Comparison of ENCODE assay signal across 8 cellular contexts in the genomic region with DNA sequence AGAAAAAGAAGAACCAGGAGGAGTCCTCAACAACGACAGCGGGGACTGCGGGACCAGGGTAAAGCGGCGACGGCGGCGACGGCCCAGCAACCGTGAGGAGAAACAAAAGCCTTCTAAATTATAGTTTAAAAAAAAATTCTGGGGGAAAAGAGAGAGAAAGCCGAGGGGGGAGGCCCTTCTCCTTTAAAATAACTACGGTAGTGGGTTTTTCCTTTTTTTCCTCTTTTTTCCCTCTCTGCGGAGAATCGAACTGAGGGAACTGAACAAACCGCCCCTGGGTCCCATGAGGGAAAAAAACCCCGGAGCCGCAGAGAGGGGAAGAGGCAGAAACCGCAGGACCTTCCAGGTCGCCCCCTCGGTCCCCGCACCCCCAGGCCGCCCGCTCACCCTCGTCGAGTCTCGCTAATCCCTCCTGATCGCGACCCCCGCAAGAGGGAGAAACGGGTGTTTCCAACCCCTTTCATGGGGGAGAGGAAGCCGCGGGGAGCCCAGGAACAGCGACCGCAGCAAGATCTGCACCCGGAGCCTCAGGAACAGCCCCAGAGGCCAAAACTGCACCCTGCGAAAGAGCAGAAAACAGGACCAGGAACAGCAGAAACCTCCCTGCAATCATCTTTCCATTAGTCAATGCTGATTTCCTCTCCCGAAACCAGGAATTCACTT. TPM values are rescaled to one million over a fixed set of nuclear protein-coding genes. Genes with fewer than 3 reads are reported as not detected.
A peak's percentile ranks its signal among the peaks of the same experiment; 100 is the strongest.
DNase-seq lines count a peak whose midpoint lies in the region; ATAC-seq, FAIRE-seq and TF ChIP-seq lines count a peak whose summit lies in the region.

No MANE protein-coding gene starts in this region.

- H3K14ac ChIP-seq in H1 (ENCODE audit: insufficient read length), result no peak overlapping the region

- no peak for TF ChIP-seq POLR2A in H1 (IDR thresholded peaks at IDR 0.05; ENCODE audit: control extremely low read depth in 1 of 2, low read depth in 2 of 2, low read length in 2 of 2)

- peaks cover 0 to 22% of the 10 kb centered on the region in 2 experiments; a peak in 2 of 4 replicates for H3K79me2 ChIP-seq in H1 (ENCODE audit: control insufficient read depth in 1 of 2, insufficient read depth in 2 of 2, low read length in 2 of 2)

- no peaks in the 10 kb centered on the region for H3K27me3 Mint-ChIP-seq in naive B cell

- H3K9me3 ChIP-seq in H1 (ENCODE audit: insufficient read depth in 2 of 2, low read depth in 1 of 2, low read length in 1 of 2), result no peaks in the 10 kb centered on the region

- no peak for TF ChIP-seq EP300 in H1 (IDR thresholded peaks at IDR 0.05; ENCODE audit: borderline replicate concordance in 1 of 2, low read depth in 2 of 2, low read length in 2 of 2)

- no peak overlapping the region for H2AFZ ChIP-seq in H1 (ENCODE audit: low read length)

- H2AK5ac ChIP-seq in H1 (ENCODE audit: low read depth, low read length), result no peak overlapping the region

- peaks cover 63 to 83% (median 78%) of the 10 kb centered on the region in 3 donors for H3K4me1 Mint-ChIP-seq in naive B cell

- H3K27ac Mint-ChIP-seq in naive B cell, result peak overlapping the region; percentile 88 to 100 (median 98)

- no peak overlapping the region for H3K18ac ChIP-seq in H1 (ENCODE audit: extremely low read depth, low read length)

- H2BK120ac ChIP-seq in H1 (replicated peaks; ENCODE audit: low read depth, low read length), result no peak overlapping the region

- DNase-seq in NCI-H345 (lab: John Stamatoyannopoulos, UW), result peak; percentile 41
- DNase-seq in NCI-H345 treated with DMSO at 0.1 percent for 48 hours (lab: John Stamatoyannopoulos, UW; ENCODE audit: unreplicated experiment), result no peak
- DNase-seq in H1 (ENCODE audit: low read depth in 1 of 2, low spot score in 2 of 2), result no peak
- DNase-seq in naive B cell, result peak; percentile 3
- DNase-seq in GM19240 (ENCODE audit: insufficient read length, low spot score), result no peak
- no peak for DNase-seq in NCI-H2227 treated with DMSO at 0.1 percent for 48 hours (lab: John Stamatoyannopoulos, UW)

- H3K36me3 Mint-ChIP-seq in naive B cell, result no peaks in the 10 kb centered on the region

- H3K4me3 Mint-ChIP-seq in naive B cell, result peak overlapping the region; percentile 96 to 100 (median 99)

- no peak overlapping the region for H3K27ac ChIP-seq in H1 (ENCODE audit: low read depth, low read length)

- H3K4me2 ChIP-seq in H1 (ENCODE audit: insufficient read depth in 1 of 2, low read depth in 2 of 2, low read length in 2 of 2), result peak overlapping the region; percentile 75 to 85

- H4K91ac ChIP-seq in H1 (replicated peaks; ENCODE audit: insufficient read length, low read length), result no peak overlapping the region

- H3K56ac ChIP-seq in H1 (replicated peaks; ENCODE audit: insufficient read length, low read depth, low read length), result no peak overlapping the region

- TF ChIP-seq RAD21 in H1 (IDR thresholded peaks at IDR 0.05 in 1 of 2, conservative IDR thresholded peaks at IDR 0.05 in 1 of 2; ENCODE audit: low read depth in 2 of 2, low read length in 2 of 2), result peak in 1 of 2 experiments; percentile 7; a peak in 1 of 4 replicates

- H4K8ac ChIP-seq in H1 (ENCODE audit: extremely low read depth, insufficient read depth, low read length), result no peak overlapping the region; the same call in 1 of the 2 replicates

- H3K23me2 ChIP-seq in H1 (ENCODE audit: low read depth, low read length), result peaks cover 5% of the 10 kb centered on the region

- POLR2A ChIA-PET in H1 (lab: Charles Lee; ENCODE audit: partially characterized antibody), result interaction anchor here (0.6 to 1.5 kb wide), 10 partner anchors 12 to 198 kb away, joined by 3 to 16 read pairs (median 3); no protein-coding TSS in a partner anchor

- CTCF ChIA-PET in H1 (lab: Charles Lee; ENCODE audit: partially characterized antibody), result interaction anchor here (0.9 to 1.0 kb wide), 2 partner anchors 36 to 93 kb away, joined by 3 read pairs; no protein-coding TSS in a partner anchor

- no peaks in the 10 kb centered on the region for H3K79me1 ChIP-seq in H1 (ENCODE audit: low read depth, low read length)

- H3K23ac ChIP-seq in H1 (ENCODE audit: insufficient read length), result no peak overlapping the region

- no peak overlapping the region for H4K5ac ChIP-seq in H1 (ENCODE audit: insufficient read length, low read depth, low read length)

- H3K27me3 ChIP-seq in H1 (replicated peaks in 1 of 4; ENCODE audit: control insufficient read depth in 3 of 4, extremely low read depth in 1 of 4, insufficient read depth in 3 of 4, low read length in 3 of 4), result no peaks in the 10 kb centered on the region

- peaks cover 6 to 14% (median 10%) of the 10 kb centered on the region in 7 donors for H3K9me3 Mint-ChIP-seq in naive B cell

- H4K20me1 ChIP-seq in H1 (replicated peaks in 1 of 2; ENCODE audit: control insufficient read depth in 1 of 2, insufficient read depth in 2 of 2, low read length in 2 of 2), result no peaks in the 10 kb centered on the region

- H3K4me1 ChIP-seq in H1 (replicated peaks in 1 of 4; ENCODE audit: control insufficient read depth in 3 of 4, insufficient read depth in 4 of 4, low read length in 3 of 4), result peaks cover 3 to 10% (median 7%) of the 10 kb centered on the region in 4 experiments

- no peak overlapping the region for H3K4ac ChIP-seq in H1 (replicated peaks; ENCODE audit: insufficient read length, low read depth, low read length)

- 6% methylated on average over 25 of the region's 37 CpGs; no CpG with 5 or more reads in 1 of the 2 experiments for WGBS in H1 (ENCODE audit: extremely low coverage in 1 of 2, insufficient coverage in 1 of 2, insufficient read length in 1 of 2, insufficient replicate concordance in 2 of 2, low coverage in 1 of 2, low lambda C conversion rate in 2 of 2, missing lambda C conversion rate in 1 of 2), 2 experiments

- H3K9ac ChIP-seq in H1 (replicated peaks in 1 of 4; ENCODE audit: extremely low read depth in 1 of 4, low read depth in 3 of 4, low read length in 3 of 4), result peak overlapping the region in 1 of 4 experiments; percentile 73; a peak in 3 of 7 replicates

- no peak overlapping the region for H2BK12ac ChIP-seq in H1 (ENCODE audit: low read depth, low read length)

- H2BK15ac ChIP-seq in H1 (ENCODE audit: low read length), result no peak overlapping the region

- ATAC-seq in SK-N-SH treated with all-trans-retinoic acid at 6 μM for 48 hours (peak; percentile 6; the same call in 2 of the 3 replicates), naive B cell (ENCODE audit: low read depth in 2 of 2) (no peak), HG02973 (IDR thresholded peaks at IDR 0.05; ENCODE audit: unreplicated experiment) (no peak)

- H2BK5ac ChIP-seq in H1 (ENCODE audit: low read depth, low read length), result no peak overlapping the region

- no peak for TF ChIP-seq CTCF in H1 (IDR thresholded peaks at IDR 0.05; ENCODE audit: control extremely low read depth in 1 of 3, insufficient read depth in 1 of 3, low read depth in 1 of 3, low read length in 3 of 3)

- no peak overlapping the region for H2BK20ac ChIP-seq in H1 (ENCODE audit: low read length)

- peak overlapping the region; percentile 47 to 87 (median 68) for H3K4me3 ChIP-seq in H1 (ENCODE audit: extremely low read depth in 1 of 4, insufficient read depth in 2 of 4, low read depth in 3 of 4, low read length in 4 of 4)

- H3K36me3 ChIP-seq in H1 (ENCODE audit: control insufficient read depth in 2 of 4, insufficient read depth in 4 of 4, low read length in 3 of 4), result no peaks in the 10 kb centered on the region

- no peak for FAIRE-seq in H1 (lab: Jason Lieb, UNC)

TF ChIP-seq in SK-N-SH treated with all-trans-retinoic acid at 6 μM for 48 hours, 23 proteins besides CTCF, POLR2A, EP300 and RAD21 (continues in another document):
- TF ChIP-seq OSR1 (CRISPR knock-in tag; IDR thresholded peaks at IDR 0.05), result no peak
- no peak for TF ChIP-seq CSRNP3 (CRISPR knock-in tag; IDR thresholded peaks at IDR 0.05)

TF ChIP-seq in H1, 55 proteins besides CTCF, POLR2A, EP300 and RAD21 (continues in another document):
- TF ChIP-seq ASH2L (IDR thresholded peaks at IDR 0.05; ENCODE audit: low read length) (peak; percentile 11), CTBP2 (IDR thresholded peaks at IDR 0.05; ENCODE audit: borderline replicate concordance, insufficient read depth, insufficient read length, low read length) (peak; percentile 1)

RNA-seq across cellular contexts. Expression of gene CPEB4, which starts 0.5 kb away (rescaled TPM):
- total RNA-seq in H1 (2021; fragmentation: NEBNext Ultra II Directional; extraction: Animal tissue kit (Norgen Biotek cat#: 25700)), result 13.4 and 14.3 TPM in 2 replicates
- 5.7 and 8.4 TPM in 2 replicates for polyA plus RNA-seq in H1 (2011; rRNA removed)
- polyA plus RNA-seq in H1 (2011; cell fraction: cytosol; rRNA removed), result 5.6 TPM
- 6.6 TPM for polyA plus RNA-seq in H1 (2011; cell fraction: nucleus; rRNA removed)
- polyA plus RNA-seq in H1 (2012, experiment 1 of 2), result 8.2 to 11.1 TPM (median 9.9 TPM) in 4 replicates
- 0.79 TPM for polyA plus RNA-seq in H1 (2012, experiment 2 of 2)
- polyA plus RNA-seq in H1 (2013, experiment 1 of 2), result 5.9 TPM
- 4.8 TPM for polyA plus RNA-seq in H1 (2013, experiment 2 of 2)
- polyA minus RNA-seq in H1 (2011; rRNA and poly(A)+ RNA removed), result 33.2 and 45.1 TPM in 2 replicates
- 8.7 TPM for polyA minus RNA-seq in H1 (2011; cell fraction: cytosol; rRNA and poly(A)+ RNA removed)
- 22.2 TPM for polyA minus RNA-seq in H1 (2011; cell fraction: nucleus; rRNA and poly(A)+ RNA removed)
- 1 to 10 TPM in 5 of 6 donors, not detected in 1; 4.8 to 8.8 (median 6.0) TPM for polyA plus RNA-seq in naive B cell (ENCODE audit: low read depth in 6 of 6)

Comparison
In these comparisons a context has a peak if more than half of its experiments do, and no peak if none do; other contexts are left out.
1. DNase-seq: peak in NCI-H345 (single experiment) and naive B cell (single experiment); none in NCI-H345 treated with DMSO at 0.1 percent for 48 hours (single experiment), H1 (0 of 2), GM19240 (single experiment) and NCI-H2227 treated with DMSO at 0.1 percent for 48 hours (single experiment).